In genomic region chr1:2382621-2383361, GRCh38 we compare ENCODE assay signal across 9 cellular contexts. TPM values are rescaled to one million over a fixed set of nuclear protein-coding genes. Genes with fewer than 3 reads are reported as not detected.
A peak's percentile ranks its signal among the peaks of the same experiment; 100 is the strongest.
DNase-seq lines count a peak whose midpoint lies in the region; ATAC-seq and TF ChIP-seq lines count a peak whose summit lies in the region.
"Had no signal": no experiment of that assay in that cellular context is flagged by ENCODE, and none has a peak within 500 bp of the region (broad histone marks: within the 10 kb centered on the region; RNA-seq: fewer than 3 reads in every experiment).

No MANE protein-coding gene starts in this region.

- no peaks in the 10 kb centered on the region for H3K36me3 Mint-ChIP-seq in CD4-positive, alpha-beta T cell (ENCODE audit: low read depth)
- no peaks in the 10 kb centered on the region for H3K36me3 Mint-ChIP-seq in activated T-cell treated with anti-CD3 and anti-CD28 coated beads, Interleukin-2, amount 50 U/mL, for 72 hours (ENCODE audit: insufficient read depth in 2 of 2)
- peaks cover 6 to 11% of the 10 kb centered on the region in 2 donors for H3K36me3 Mint-ChIP-seq in stimulated activated naive B cell treated with anti-CD40 and anti-IgM and Interleukin-4, amounts not matched to agents 10 μg/mL and 1 μg/mL and 100 μg/mL, for 72 hours

- POLR2A ChIA-PET in CD4-positive, alpha-beta T cell (lab: Charles Lee): interaction anchor here (0.7 to 3.8 kb wide), 3 partner anchors 9 to 189 kb away, joined by 3 to 27 read pairs (median 3); partner anchors contain the start of genes FAAP20, MORN1 and RER1
- POLR2A ChIA-PET in HEK293T (lab: Yijun Ruan, JAX): interaction anchor here (1.3 to 2.0 kb wide), 2 partner anchors 9 to 188 kb away, joined by 5 to 18 read pairs; partner anchors contain the start of genes FAAP20, MORN1 and RER1

- no peaks in the 10 kb centered on the region for H3K36me3 ChIP-seq in left ventricle myocardium inferior

- no peaks in the 10 kb centered on the region for H3K9me3 ChIP-seq in CD4-positive, alpha-beta T cell (ENCODE audit: control insufficient read depth, low read length)
- no peaks in the 10 kb centered on the region for H3K9me3 ChIP-seq in left ventricle myocardium inferior (replicated peaks)

- H3K4me1 ChIP-seq in left ventricle myocardium inferior: peaks cover 13% of the 10 kb centered on the region

- H3K4me3 ChIP-seq in left ventricle myocardium inferior: no peak overlapping the region

- no peak overlapping the region for H3K27ac Mint-ChIP-seq in CD4-positive, alpha-beta T cell
- H3K27ac Mint-ChIP-seq in activated T-cell treated with anti-CD3 and anti-CD28 coated beads, Interleukin-2, amount 50 U/mL, for 72 hours: no peak overlapping the region
- H3K27ac Mint-ChIP-seq in stimulated activated naive B cell treated with anti-CD40 and anti-IgM and Interleukin-4, amounts not matched to agents 10 μg/mL and 1 μg/mL and 100 μg/mL, for 72 hours: peak overlapping the region; percentile 69

- H3K4me3 Mint-ChIP-seq in CD4-positive, alpha-beta T cell: no peak overlapping the region
- no peak overlapping the region for H3K4me3 Mint-ChIP-seq in activated T-cell treated with anti-CD3 and anti-CD28 coated beads, Interleukin-2, amount 50 U/mL, for 72 hours
- H3K4me3 Mint-ChIP-seq in stimulated activated naive B cell treated with anti-CD40 and anti-IgM and Interleukin-4, amounts not matched to agents 10 μg/mL and 1 μg/mL and 100 μg/mL, for 72 hours: no peak overlapping the region
- H3K4me3 Mint-ChIP-seq: central memory CD8-positive, alpha-beta T cell had no signal

- TF ChIP-seq CTCF in CD4-positive, alpha-beta T cell (IDR thresholded peaks at IDR 0.05): no peak
- TF ChIP-seq CTCF in left ventricle myocardium inferior (IDR thresholded peaks at IDR 0.05; ENCODE audit: borderline replicate concordance): peak; percentile 55

- CTCF ChIA-PET in CD4-positive, alpha-beta T cell (lab: Charles Lee): interaction anchor here (1.3 to 2.8 kb wide), 5 partner anchors 9 to 193 kb away, joined by 3 to 47 read pairs (median 6); partner anchors contain the start of genes FAAP20, MORN1 and RER1
- CTCF ChIA-PET in HEK293T (lab: Yijun Ruan, JAX): interaction anchor here (0.8 to 2.2 kb wide), 10 partner anchors 9 to 208 kb away, joined by 3 to 65 read pairs (median 6); partner anchors contain the start of genes FAAP20, MORN1 and RER1

- no peaks in the 10 kb centered on the region for H3K27me3 Mint-ChIP-seq in CD4-positive, alpha-beta T cell
- no peaks in the 10 kb centered on the region for H3K27me3 Mint-ChIP-seq in activated T-cell treated with anti-CD3 and anti-CD28 coated beads, Interleukin-2, amount 50 U/mL, for 72 hours (ENCODE audit: low read depth)
- H3K27me3 Mint-ChIP-seq in stimulated activated naive B cell treated with anti-CD40 and anti-IgM and Interleukin-4, amounts not matched to agents 10 μg/mL and 1 μg/mL and 100 μg/mL, for 72 hours: no peaks in the 10 kb centered on the region
- H3K27me3 Mint-ChIP-seq: central memory CD8-positive, alpha-beta T cell had no signal

- H3K27me3 ChIP-seq in CD4-positive, alpha-beta T cell (ENCODE audit: control insufficient read depth, insufficient read depth, low read length): no peaks in the 10 kb centered on the region
- H3K27me3 ChIP-seq in left ventricle myocardium inferior (ENCODE audit: low read depth): no peaks in the 10 kb centered on the region

- DNase-seq in CD4-positive, alpha-beta T cell: peak in 1 of 10 experiments; percentile 12
- DNase-seq in HEK293T (ENCODE audit: extremely low spot score) (peak; percentile 62), left ventricle myocardium inferior (no peak), NCI-H2107 (lab: John Stamatoyannopoulos, UW) (no peak), NCI-H2171 (lab: John Stamatoyannopoulos, UW) (no peak), medulla oblongata (ENCODE audit: extremely low spot score) (no peak)
- peak; percentile 47 to 48 for DNase-seq in activated T-cell treated with anti-CD3 and anti-CD28 coated beads, Interleukin-2, amount 50 U/mL, for 72 hours
- no peak for DNase-seq in stimulated activated naive B cell treated with anti-CD40 and anti-IgM and Interleukin-4, amounts not matched to agents 10 μg/mL and 1 μg/mL and 100 μg/mL, for 72 hours

- intact Hi-C loops in CD4-positive, alpha-beta T cell (cut with DNase I, micrococcal nuclease): loop anchor here (5.0 to 10.0 kb wide), 3 partner anchors 65 to 125 kb away; no protein-coding TSS in a partner anchor
- intact Hi-C loops in left ventricle myocardium inferior (cut with micrococcal nuclease): loop anchor here (5.0 kb wide), 1 partner anchor 185 kb away; no protein-coding TSS in a partner anchor

- no peak overlapping the region for H3K27ac ChIP-seq in CD4-positive, alpha-beta T cell (ENCODE audit: low read depth, low read length)
- no peak overlapping the region for H3K27ac ChIP-seq in left ventricle myocardium inferior (replicated peaks)

- H3K9me3 Mint-ChIP-seq in CD4-positive, alpha-beta T cell: no peaks in the 10 kb centered on the region
- H3K9me3 Mint-ChIP-seq in activated T-cell treated with anti-CD3 and anti-CD28 coated beads, Interleukin-2, amount 50 U/mL, for 72 hours: no peaks in the 10 kb centered on the region
- no peaks in the 10 kb centered on the region for H3K9me3 Mint-ChIP-seq in stimulated activated naive B cell treated with anti-CD40 and anti-IgM and Interleukin-4, amounts not matched to agents 10 μg/mL and 1 μg/mL and 100 μg/mL, for 72 hours
- H3K9me3 Mint-ChIP-seq: central memory CD8-positive, alpha-beta T cell had no signal

- peak; percentile 31 for ATAC-seq in CD4-positive, alpha-beta T cell (ENCODE audit: poor library complexity)
- peak; percentile 27 to 37 for ATAC-seq in activated T-cell treated with anti-CD3 and anti-CD28 coated beads, Interleukin-2, amount 50 U/mL, for 72 hours (replicated peaks in 1 of 2)
- peak; percentile 24 to 28 for ATAC-seq in stimulated activated naive B cell treated with anti-CD40 and anti-IgM and Interleukin-4, amounts not matched to agents 10 μg/mL and 1 μg/mL and 100 μg/mL, for 72 hours (replicated peaks)

- H3K4me1 Mint-ChIP-seq in CD4-positive, alpha-beta T cell (ENCODE audit: low read depth): no peaks in the 10 kb centered on the region
- no peaks in the 10 kb centered on the region for H3K4me1 Mint-ChIP-seq in activated T-cell treated with anti-CD3 and anti-CD28 coated beads, Interleukin-2, amount 50 U/mL, for 72 hours (ENCODE audit: low read depth)
- peaks cover 14 to 21% of the 10 kb centered on the region in 2 donors for H3K4me1 Mint-ChIP-seq in stimulated activated naive B cell treated with anti-CD40 and anti-IgM and Interleukin-4, amounts not matched to agents 10 μg/mL and 1 μg/mL and 100 μg/mL, for 72 hours
- H3K4me1 Mint-ChIP-seq: central memory CD8-positive, alpha-beta T cell had no signal

TF ChIP-seq in HEK293T, 16 proteins besides CTCF, POLR2A, EP300 and RAD21:
- TF ChIP-seq ELF4 (IDR thresholded peaks at IDR 0.05): no peak
- no peak for TF ChIP-seq ARNT (IDR thresholded peaks at IDR 0.05)
- TF ChIP-seq BHLHE40 (IDR thresholded peaks at IDR 0.05; ENCODE audit: borderline replicate concordance): no peak
- no peak for TF ChIP-seq FOXA1 (IDR thresholded peaks at IDR 0.05)
- TF ChIP-seq SUZ12 (IDR thresholded peaks at IDR 0.05): no peak
- no peak for TF ChIP-seq FOXK2 (IDR thresholded peaks at IDR 0.05)
- TF ChIP-seq SP1 (IDR thresholded peaks at IDR 0.05): no peak
- no peak for TF ChIP-seq NFRKB (IDR thresholded peaks at IDR 0.05)
- no peak for TF ChIP-seq FOXM1 (IDR thresholded peaks at IDR 0.05; ENCODE audit: borderline replicate concordance)
- no peak for TF ChIP-seq HDGF (IDR thresholded peaks at IDR 0.05; ENCODE audit: borderline replicate concordance)

RNA-seq across cellular contexts. Expression of gene MORN1, which starts 8.6 kb away (rescaled TPM):
- total RNA-seq in CD4-positive, alpha-beta T cell: 1 to 10 TPM; 5.3 to 6.5 TPM
- total RNA-seq in activated T-cell treated with anti-CD3 and anti-CD28 coated beads, Interleukin-2, amount 50 U/mL, for 72 hours: 1 to 10 TPM; 6.8 to 6.9 TPM
- total RNA-seq in left ventricle myocardium inferior: 4.5 TPM

RNA-seq across cellular contexts. Expression of gene RER1, which starts 8.8 kb away (rescaled TPM):
- total RNA-seq in CD4-positive, alpha-beta T cell: 10 to 100 TPM; 57.9 to 60.7 TPM
- total RNA-seq in activated T-cell treated with anti-CD3 and anti-CD28 coated beads, Interleukin-2, amount 50 U/mL, for 72 hours: 100 to 1,000 TPM; 160 to 166 TPM
- 80.5 TPM for total RNA-seq in left ventricle myocardium inferior

RNA-seq across cellular contexts. Expression of gene PEX10, which starts 29.6 kb away (rescaled TPM):
- total RNA-seq in CD4-positive, alpha-beta T cell: 10 to 100 TPM; 12.0 to 12.5 TPM
- total RNA-seq in activated T-cell treated with anti-CD3 and anti-CD28 coated beads, Interleukin-2, amount 50 U/mL, for 72 hours: 10 to 100 TPM; 10.2 to 11.4 TPM
- total RNA-seq in left ventricle myocardium inferior: 15.8 TPM

Comparison
In these comparisons a context has a peak if more than half of its experiments do, and no peak if none do; other contexts are left out.
1. DNase-seq: peak in HEK293T (single experiment) and activated T-cell treated with anti-CD3 and anti-CD28 coated beads, Interleukin-2, amount 50 U/mL, for 72 hours (2 of 2); none in left ventricle myocardium inferior (single experiment), stimulated activated naive B cell treated with anti-CD40 and anti-IgM and Interleukin-4, amounts not matched to agents 10 μg/mL and 1 μg/mL and 100 μg/mL, for 72 hours (single experiment), NCI-H2107 (single experiment), NCI-H2171 (single experiment) and medulla oblongata (single experiment).
2. Peak in every context shown above with its lines, with median percentiles within 50 percentile points of each other: ATAC-seq.